Comparison of ENCODE assay signal across 8 cellular contexts in the genomic region with DNA sequence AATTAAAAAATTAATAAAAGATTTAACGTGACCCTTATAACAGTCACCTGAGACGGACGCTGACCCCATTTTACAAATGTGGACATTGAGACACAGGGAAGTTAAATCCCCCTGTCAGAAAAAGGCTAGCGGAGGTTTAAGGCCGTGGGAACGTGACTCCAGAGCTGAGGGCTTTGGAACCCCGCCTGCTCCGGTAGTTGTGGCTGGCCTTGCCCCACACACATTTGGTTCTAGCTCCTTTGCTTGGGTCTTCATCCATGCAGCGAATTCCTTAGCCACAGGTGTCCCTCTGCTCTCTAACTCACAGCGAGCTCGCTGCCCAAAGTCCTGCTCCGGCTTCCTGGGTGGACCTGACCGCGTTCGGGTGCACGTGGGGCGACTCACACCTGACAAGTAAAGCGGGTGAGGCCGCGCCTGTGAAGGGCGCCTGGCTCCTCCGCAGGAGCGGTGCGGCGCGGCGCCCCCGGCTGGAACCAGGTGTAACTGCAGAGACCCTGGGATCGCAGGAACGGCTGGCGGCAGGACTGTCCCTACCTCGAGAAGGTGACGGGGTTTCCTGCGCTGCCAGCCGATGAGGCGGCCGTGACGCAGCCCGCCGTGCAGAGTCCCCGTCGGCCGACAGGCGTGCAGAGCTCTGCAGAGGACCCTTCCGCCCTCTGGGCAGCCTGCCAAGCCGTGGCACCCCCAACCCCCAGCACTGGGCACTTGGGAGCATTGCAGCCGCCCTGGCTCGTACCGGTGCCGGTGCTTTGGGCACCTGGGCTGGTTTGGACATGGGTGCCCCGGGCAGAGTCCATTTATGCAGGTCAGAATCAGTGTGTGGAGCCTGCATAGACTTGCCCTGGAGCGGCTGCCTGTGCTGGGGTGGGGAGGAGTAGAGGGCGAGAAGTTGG. TPM values are rescaled to one million over a fixed set of nuclear protein-coding genes. Genes with fewer than 3 reads are reported as not detected.
DNase-seq lines count a peak whose midpoint lies in the region; ATAC-seq and TF ChIP-seq lines count a peak whose summit lies in the region.

No MANE protein-coding gene starts in this region.

- H3K27me3 ChIP-seq in KMS-11 (ENCODE audit: insufficient read depth, low read depth) (no peaks in the 10 kb centered on the region), breast epithelium (peaks cover 0 to 4% of the 10 kb centered on the region in 2 donors)

- TF ChIP-seq POLR2A in breast epithelium (IDR thresholded peaks at IDR 0.05) = no peak

- H3K9ac ChIP-seq in KMS-11 = no peak overlapping the region

- peak; percentile 82 for ATAC-seq in GM21529 (IDR thresholded peaks at IDR 0.05; ENCODE audit: unreplicated experiment)

- no peaks in the 10 kb centered on the region for H4K20me1 ChIP-seq in KMS-11 (ENCODE audit: insufficient read depth)

- peaks cover 15% of the 10 kb centered on the region for H3K4me1 ChIP-seq in KMS-11 (ENCODE audit: low read depth, poor library complexity, severe bottlenecking)
- H3K4me1 ChIP-seq in breast epithelium = peaks cover 0 to 5% of the 10 kb centered on the region in 2 donors

- no peaks in the 10 kb centered on the region for H3K9me3 ChIP-seq in breast epithelium

- DNase-seq in DMS53 (lab: John Stamatoyannopoulos, UW) (peak; percentile 97), breast epithelium (ENCODE audit: low spot score in 2 of 2) (peak; percentile 69 to 76), left kidney (ENCODE audit: low read depth, low spot score) (peak; percentile 89), GOT3 (lab: John Stamatoyannopoulos, UW) (no peak)
- DNase-seq in stimulated activated CD4-positive, alpha-beta T cell treated with anti-CD3 and anti-CD28 coated beads, Interleukin-2, amount 100 ng/mL, for 48 hours = peak; percentile 76 to 81

- H3K36me3 ChIP-seq in KMS-11 (ENCODE audit: insufficient read depth) (no peaks in the 10 kb centered on the region), breast epithelium (no peaks in the 10 kb centered on the region)

- TF ChIP-seq CTCF in KMS-11 (conservative IDR thresholded peaks at IDR 0.05; ENCODE audit: low read depth, low read length) (peak; percentile 66), VCaP (conservative IDR thresholded peaks at IDR 0.05) (peak; percentile 84), breast epithelium (IDR thresholded peaks at IDR 0.05) (peak; percentile 47 to 68 (median 61))

- peak overlapping the region; percentile 67 for H3K4me2 ChIP-seq in KMS-11

- H3K79me2 ChIP-seq in KMS-11 (ENCODE audit: insufficient read depth, low read depth) = no peaks in the 10 kb centered on the region

- intact Hi-C loops in breast epithelium (cut with DNase I; ENCODE audit: low total_unique reads) = no loop called here

- peak overlapping the region; percentile 92 for H2AFZ ChIP-seq in KMS-11 (ENCODE audit: low read depth)

- H3K27ac ChIP-seq in KMS-11 (no peak overlapping the region), VCaP (peak overlapping the region; percentile 29; the same call in 1 of the 2 replicates), breast epithelium (no peak overlapping the region)

- peak overlapping the region; percentile 29 for H3K4me3 ChIP-seq in KMS-11 (IDR thresholded peaks at IDR 0.05; ENCODE audit: insufficient read depth, low read depth, low read length)
- H3K4me3 ChIP-seq in breast epithelium = peak overlapping the region; percentile 35 to 69 (median 52)

RNA-seq across cellular contexts. Expression of gene PROC, which starts 2.4 kb away (rescaled TPM):
- total RNA-seq in breast epithelium = not detected

RNA-seq across cellular contexts. Expression of gene MAP3K2, which starts 28.1 kb away (rescaled TPM):
- 10 to 100 TPM; 55.7 to 62.2 (median 58.4) TPM for total RNA-seq in breast epithelium
